Comparison of ENCODE assay signal across 30 cellular contexts in genomic region chr3:177622982-177623617, GRCh38.
DNase-seq lines count a peak whose midpoint lies in the region; ATAC-seq and TF ChIP-seq lines count a peak whose summit lies in the region.
"Had no signal": no experiment of that assay in that cellular context is flagged by ENCODE, and none has a peak within 500 bp of the region (broad histone marks: within the 10 kb centered on the region; RNA-seq: fewer than 3 reads in every experiment).

No MANE protein-coding gene starts in this region.

- H3F3A ChIP-seq in MM.1S (ENCODE audit: insufficient read depth, low read length) = no peaks in the 10 kb centered on the region

- peaks cover 21% of the 10 kb centered on the region for H3K4me1 ChIP-seq in ACC112 (ENCODE audit: control insufficient read depth, insufficient read depth, low read length, unreplicated experiment)
- H3K4me1 ChIP-seq in DND-41 (ENCODE audit: insufficient read depth, low read length) = peaks cover 21% of the 10 kb centered on the region
- H3K4me1 ChIP-seq in endodermal cell (ENCODE audit: control insufficient read depth, insufficient read depth, low read length) = no peaks in the 10 kb centered on the region
- H3K4me1 ChIP-seq in MM.1S (ENCODE audit: low read length) = no peaks in the 10 kb centered on the region

- WGBS in endodermal cell (ENCODE audit: insufficient coverage in 1 of 2, insufficient read length in 1 of 2), 2 experiments = 97 to 100% methylated on average over 3 to 5 of the region's 5 CpGs

- DNase-seq in DND-41 (no peak), omental fat pad (ENCODE audit: low spot score) (no peak), DMS114 treated with DMSO at 0.1 percent for 48 hours (lab: John Stamatoyannopoulos, UW; ENCODE audit: unreplicated experiment) (no peak), endodermal cell (no peak), MM.1S (no peak)
- DNase-seq: activated CD8-positive, alpha-beta T cell treated with anti-CD3 and anti-CD28 coated beads, Interleukin-2, amount 10 ng/mL, durations not matched to agents 7 days and 5 days; activated naive CD4-positive, alpha-beta T cell treated with anti-CD3 and anti-CD28 coated beads, Interleukin-2, amount 50 U/mL, for 16 hours; body of pancreas; C1 segment of cervical spinal cord; Calu3; DMS79 treated with DMSO at 0.1 percent for 48 hours; foreskin melanocyte; GF-D8; heart right ventricle; kidney; MG63; NCI-H2029 treated with DMSO at 0.1 percent for 48 hours; NCI-H526 treated with DMSO at 0.1 percent for 48 hours; right lobe of liver; SHP77; stimulated activated CD4-positive, alpha-beta T cell treated with anti-CD3 and anti-CD28 coated beads, Interleukin-4, amount 100 ng/mL, for 4 hours; transverse colon had no signal

- H3K36me3 Mint-ChIP-seq in brain = no peaks in the 10 kb centered on the region
- H3K36me3 Mint-ChIP-seq in endodermal cell (ENCODE audit: low read depth) = no peaks in the 10 kb centered on the region

- H3K9me2 ChIP-seq in MM.1S (replicated peaks; ENCODE audit: insufficient read depth, low read length) = no peaks in the 10 kb centered on the region

- H3K27ac Mint-ChIP-seq in brain (peak overlapping the region in 3 of 5 experiments; percentile 35 to 63 (median 35)), endodermal cell (no peak overlapping the region)
- H3K27ac Mint-ChIP-seq: activated CD8-positive, alpha-beta T cell treated with anti-CD3 and anti-CD28 coated beads, Interleukin-2, amount 10 ng/mL, durations not matched to agents 7 days and 5 days; activated T-helper 17 cell treated with anti-CD3 and anti-CD28 coated beads, Interleukin-2, amount 50 U/mL, for 72 hours; GM23338 had no signal

- TF ChIP-seq CTCF in DND-41 (IDR thresholded peaks at IDR 0.05; ENCODE audit: borderline replicate concordance, extremely low read depth, low read length, poor library complexity, severe bottlenecking) (no peak), brain (conservative IDR thresholded peaks at IDR 0.05) (no peak), omental fat pad (IDR thresholded peaks at IDR 0.05) (no peak), endodermal cell (conservative IDR thresholded peaks at IDR 0.05) (no peak), MM.1S (IDR thresholded peaks at IDR 0.05; ENCODE audit: low read length) (no peak)

- H2AFZ ChIP-seq in ACC112 (ENCODE audit: low read length, unreplicated experiment) (peak overlapping the region; percentile 5), DND-41 (ENCODE audit: low read depth, low read length) (peak overlapping the region; percentile 64; the same call in 1 of the 2 replicates), MM.1S (ENCODE audit: low read length) (no peak overlapping the region)
- H2AFZ ChIP-seq: GM23338 had no signal

- H4K20me1 ChIP-seq in DND-41 (ENCODE audit: insufficient read depth, low read length) = no peaks in the 10 kb centered on the region
- no peaks in the 10 kb centered on the region for H4K20me1 ChIP-seq in MM.1S (ENCODE audit: insufficient read depth, low read length)

- H3K27ac ChIP-seq in ACC112 (ENCODE audit: low read depth, low read length) = no peak overlapping the region
- H3K27ac ChIP-seq in DND-41 (ENCODE audit: low read length) = peak overlapping the region; percentile 54
- no peak overlapping the region for H3K27ac ChIP-seq in endodermal cell (ENCODE audit: low read depth, low read length)
- H3K27ac ChIP-seq in MM.1S (ENCODE audit: low read length) = no peak overlapping the region
- H3K27ac ChIP-seq: body of pancreas, right lobe of liver, transverse colon had no signal

- H3K27me3 Mint-ChIP-seq in brain = no peaks in the 10 kb centered on the region
- no peaks in the 10 kb centered on the region for H3K27me3 Mint-ChIP-seq in endodermal cell (ENCODE audit: insufficient read depth)
- H3K27me3 Mint-ChIP-seq: activated T-helper 17 cell treated with anti-CD3 and anti-CD28 coated beads, Interleukin-2, amount 50 U/mL, for 72 hours; IgD-negative memory B cell had no signal

- no peak overlapping the region for H3K4me3 ChIP-seq in ACC112 (ENCODE audit: low read depth, low read length)
- H3K4me3 ChIP-seq in DND-41 (ENCODE audit: low read depth in 1 of 2, low read length in 2 of 2) = no peak overlapping the region
- H3K4me3 ChIP-seq in endodermal cell (ENCODE audit: low read length) = no peak overlapping the region
- no peak overlapping the region for H3K4me3 ChIP-seq in MM.1S (ENCODE audit: low read length)
- H3K4me3 ChIP-seq: body of pancreas, GM23338, heart right ventricle, lung, MG63, right lobe of liver, transverse colon had no signal

- H3K79me2 ChIP-seq in ACC112 (ENCODE audit: control insufficient read depth, insufficient read depth, low read length, unreplicated experiment) (no peaks in the 10 kb centered on the region), DND-41 (ENCODE audit: insufficient read depth, low read length) (no peaks in the 10 kb centered on the region), MM.1S (ENCODE audit: low read length) (no peaks in the 10 kb centered on the region)

- H3K27me3 ChIP-seq in ACC112 (ENCODE audit: insufficient read depth, low read length) (no peaks in the 10 kb centered on the region), DND-41 (ENCODE audit: insufficient read depth, low read length, poor library complexity) (no peaks in the 10 kb centered on the region), endodermal cell (ENCODE audit: control insufficient read depth, insufficient read depth, low read length, poor library complexity, severe bottlenecking) (no peaks in the 10 kb centered on the region), MM.1S (replicated peaks; ENCODE audit: insufficient read depth, low read length) (no peaks in the 10 kb centered on the region)
- H3K27me3 ChIP-seq: body of pancreas, heart right ventricle, MG63, right lobe of liver, transverse colon had no signal

- H3K9me3 ChIP-seq in DND-41 (ENCODE audit: insufficient read depth, low read length, severe bottlenecking) = peaks cover 5% of the 10 kb centered on the region
- H3K9me3 ChIP-seq in endodermal cell (ENCODE audit: control insufficient read depth, low read length) = no peaks in the 10 kb centered on the region
- H3K9me3 ChIP-seq in MM.1S (replicated peaks; ENCODE audit: insufficient read depth, low read length) = no peaks in the 10 kb centered on the region
- H3K9me3 ChIP-seq: body of pancreas, right lobe of liver, transverse colon had no signal

- H3K9me3 Mint-ChIP-seq in brain (peaks cover 0 to 14% (median 8%) of the 10 kb centered on the region in 5 experiments), endodermal cell (peaks cover 5% of the 10 kb centered on the region)
- H3K9me3 Mint-ChIP-seq: activated T-helper 17 cell treated with anti-CD3 and anti-CD28 coated beads, Interleukin-2, amount 50 U/mL, for 72 hours; neural crest cell had no signal

- no peak overlapping the region for H3K9ac ChIP-seq in DND-41 (ENCODE audit: low read depth, low read length)
- no peak overlapping the region for H3K9ac ChIP-seq in endodermal cell (ENCODE audit: extremely low read depth, low read length, poor library complexity, severe bottlenecking)
- H3K9ac ChIP-seq in MM.1S (ENCODE audit: low read length) = no peak overlapping the region

- H3K4me3 Mint-ChIP-seq in brain = no peak overlapping the region
- H3K4me3 Mint-ChIP-seq in endodermal cell = no peak overlapping the region
- H3K4me3 Mint-ChIP-seq: activated CD8-positive, alpha-beta T cell treated with anti-CD3 and anti-CD28 coated beads, Interleukin-2, amount 10 ng/mL, durations not matched to agents 7 days and 5 days; GM23338; IgD-negative memory B cell; neural crest cell had no signal

- H3K36me3 ChIP-seq in ACC112 (ENCODE audit: insufficient read depth, low read length) (no peaks in the 10 kb centered on the region), DND-41 (ENCODE audit: insufficient read depth, low read length) (no peaks in the 10 kb centered on the region; the same call in 1 of the 2 replicates), endodermal cell (ENCODE audit: control insufficient read depth, insufficient read depth, low read length) (no peaks in the 10 kb centered on the region), MM.1S (replicated peaks; ENCODE audit: insufficient read depth, low read length) (no peaks in the 10 kb centered on the region)
- H3K36me3 ChIP-seq: heart right ventricle, MG63, right lobe of liver, transverse colon had no signal

- H3K4me1 Mint-ChIP-seq in brain (peaks cover 58% of the 10 kb centered on the region), endodermal cell (peaks cover 9% of the 10 kb centered on the region)

- no peak overlapping the region for H3K4me2 ChIP-seq in DND-41 (ENCODE audit: insufficient read depth, low read length)
- H3K4me2 ChIP-seq in MM.1S (ENCODE audit: low read depth, low read length) = no peak overlapping the region
- H3K4me2 ChIP-seq: GM23338 had no signal

- peak; percentile 59 for ATAC-seq in DND-41 (ENCODE audit: insufficient read depth, low read depth)
- peak; percentile 10 for ATAC-seq in omental fat pad (ENCODE audit: low FRiP score)
- ATAC-seq in HG02970 (IDR thresholded peaks at IDR 0.05; ENCODE audit: low FRiP score, unreplicated experiment) = no peak
- ATAC-seq: activated CD8-positive, alpha-beta T cell treated with anti-CD3 and anti-CD28 coated beads, Interleukin-2, amount 10 ng/mL, durations not matched to agents 7 days and 5 days; activated T-helper 17 cell treated with anti-CD3 and anti-CD28 coated beads, Interleukin-2, amount 50 U/mL, for 72 hours; body of pancreas had no signal
